ENCODE assay signal across 2 cellular contexts in genomic region chr2:39723946-39724827, GRCh38.
TF ChIP-seq lines count a peak whose summit lies in the region.

No MANE protein-coding gene starts in this region.

TF ChIP-seq in SK-N-SH treated with all-trans-retinoic acid at 6 μM for 48 hours, 23 proteins besides CTCF, POLR2A, EP300 and RAD21 (continued from another document):
- TF ChIP-seq CREB5 (CRISPR knock-in tag; IDR thresholded peaks at IDR 0.05; ENCODE audit: low read depth) (0 out of 2 replicates have a peak, but pooled peaks have one; percentile 36), RARB (CRISPR knock-in tag; IDR thresholded peaks at IDR 0.05) (no peak), ZNF8 (CRISPR knock-in tag; IDR thresholded peaks at IDR 0.05) (no peak), ESRRG (CRISPR knock-in tag; IDR thresholded peaks at IDR 0.05) (no peak), TCF4 (CRISPR knock-in tag; IDR thresholded peaks at IDR 0.05; ENCODE audit: borderline replicate concordance) (no peak), ZC3H10 (CRISPR knock-in tag; IDR thresholded peaks at IDR 0.05) (no peak)
- TF ChIP-seq, protein P1, sequence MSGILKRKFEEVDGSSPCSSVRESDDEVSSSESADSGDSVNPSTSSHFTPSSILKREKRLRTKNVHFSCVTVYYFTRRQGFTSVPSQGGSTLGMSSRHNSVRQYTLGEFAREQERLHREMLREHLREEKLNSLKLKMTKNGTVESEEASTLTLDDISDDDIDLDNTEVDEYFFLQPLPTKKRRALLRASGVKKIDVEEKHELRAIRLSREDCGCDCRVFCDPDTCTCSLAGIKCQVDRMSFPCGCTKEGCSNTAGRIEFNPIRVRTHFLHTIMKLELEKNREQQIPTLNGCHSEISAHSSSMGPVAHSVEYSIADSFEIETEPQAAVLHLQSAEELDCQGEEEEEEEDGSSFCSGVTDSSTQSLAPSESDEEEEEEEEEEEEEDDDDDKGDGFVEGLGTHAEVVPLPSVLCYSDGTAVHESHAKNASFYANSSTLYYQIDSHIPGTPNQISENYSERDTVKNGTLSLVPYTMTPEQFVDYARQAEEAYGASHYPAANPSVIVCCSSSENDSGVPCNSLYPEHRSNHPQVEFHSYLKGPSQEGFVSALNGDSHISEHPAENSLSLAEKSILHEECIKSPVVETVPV (CRISPR knock-in tag; IDR thresholded peaks at IDR 0.05), result no peak

TF ChIP-seq in SK-N-SH, 30 proteins besides CTCF, POLR2A, EP300 and RAD21:
- TF ChIP-seq REST (IDR thresholded peaks at IDR 0.05; ENCODE audit: low read depth, low read length) (no peak), GABPA (IDR thresholded peaks at IDR 0.05; ENCODE audit: low read depth) (no peak), NFIC (IDR thresholded peaks at IDR 0.05; ENCODE audit: borderline replicate concordance) (no peak)
